Comparison of ENCODE assay signal across 12 cellular contexts in genomic region chr1:60903591-60903990, GRCh38.
DNase-seq lines count a peak whose midpoint lies in the region; ATAC-seq, FAIRE-seq and TF ChIP-seq lines count a peak whose summit lies in the region.
"Had no signal": no experiment of that assay in that cellular context is flagged by ENCODE, and none has a peak within 500 bp of the region (broad histone marks: within the 10 kb centered on the region; RNA-seq: fewer than 3 reads in every experiment).

No MANE protein-coding gene starts in this region.

- no peaks in the 10 kb centered on the region for H3F3A ChIP-seq in Loucy (ENCODE audit: low read depth)

- no peaks in the 10 kb centered on the region for H3K9me1 ChIP-seq in K562 (ENCODE audit: control insufficient read depth, insufficient read depth, low read length)

- no peak for TF ChIP-seq CTCF in Loucy (conservative IDR thresholded peaks at IDR 0.05; ENCODE audit: low read length)
- TF ChIP-seq CTCF in K562 (IDR thresholded peaks at IDR 0.05 in 2 of 3, conservative IDR thresholded peaks at IDR 0.05 in 1 of 3; ENCODE audit: insufficient read depth in 2 of 3, low read depth in 1 of 3, low read length in 3 of 3) = no peak

- H3K9ac ChIP-seq in Loucy (ENCODE audit: low read depth, low read length, poor library complexity, severe bottlenecking) (peak overlapping the region; percentile 16), K562 (ENCODE audit: insufficient read depth in 1 of 2, low read depth in 2 of 2, low read length in 2 of 2) (0 out of 4 replicates have a peak overlapping the region, but pooled peaks of 1 of the 2 experiments have one; percentile 10)

- no peak for TF ChIP-seq EP300 in K562 (IDR thresholded peaks at IDR 0.05; ENCODE audit: low read length)

- in situ Hi-C loops in K562 (cut with MboI) = no loop called here

- TF ChIP-seq RAD21 in K562 (CRISPR knock-in tag; conservative IDR thresholded peaks at IDR 0.05 in 1 of 2, IDR thresholded peaks at IDR 0.05 in 1 of 2) = no peak

- no peaks in the 10 kb centered on the region for H4K20me1 ChIP-seq in Loucy (ENCODE audit: insufficient read depth, low read length, poor library complexity, severe bottlenecking)
- no peaks in the 10 kb centered on the region for H4K20me1 ChIP-seq in K562 (replicated peaks; ENCODE audit: control insufficient read depth, insufficient read depth, low read length)

- H3K4me1 ChIP-seq in Loucy (ENCODE audit: insufficient read depth, low read length, poor library complexity, severe bottlenecking) (peaks cover 31% of the 10 kb centered on the region), K562 (replicated peaks in 1 of 2; ENCODE audit: control insufficient read depth in 2 of 2, insufficient read depth in 2 of 2, low read length in 2 of 2) (peaks cover 0 to under 1% of the 10 kb centered on the region in 2 experiments; a peak in 2 of 5 replicates)
- H3K4me1 ChIP-seq: foreskin keratinocyte, Peyer's patch had no signal

- intact Hi-C loops in K562 (cut with micrococcal nuclease) = no loop called here

- ATAC-seq in K562 = no peak
- ATAC-seq: activated CD4-positive, CD25-positive, alpha-beta regulatory T cell treated with anti-CD3 and anti-CD28 coated beads, Interleukin-2, amount 50 U/mL, for 24 hours; foreskin keratinocyte had no signal

- DNase-seq in K562 (ENCODE audit: extremely low read depth in 1 of 4, low spot score in 3 of 4) (no peak), stromal cell of bone marrow (ENCODE audit: low read depth) (peak; percentile 51), CD1c-positive myeloid dendritic cell (ENCODE audit: extremely low spot score) (no peak), NOMO-1 treated with dmso at 0.1 percent for 144 hours (lab: John Stamatoyannopoulos, UW; ENCODE audit: unreplicated experiment) (no peak), HCEC 1CT (no peak), SIG-M5 (lab: John Stamatoyannopoulos, UW) (no peak)
- DNase-seq: activated naive CD8-positive, alpha-beta T cell treated with anti-CD3 and anti-CD28 coated beads for 36 hours; foreskin keratinocyte; Peyer's patch had no signal

- no peaks in the 10 kb centered on the region for H3K9me3 ChIP-seq in Loucy (ENCODE audit: insufficient read depth, low read depth, low read length)
- H3K9me3 ChIP-seq in K562 (replicated peaks; ENCODE audit: control insufficient read depth, insufficient read depth, low read depth, low read length) = no peaks in the 10 kb centered on the region
- H3K9me3 ChIP-seq: Peyer's patch had no signal

- no peak for FAIRE-seq in K562 (lab: Jason Lieb, UNC)

- no peak overlapping the region for H3K27ac ChIP-seq in K562 (ENCODE audit: extremely low read depth, low read depth, low read length)
- H3K27ac ChIP-seq in layer of hippocampus (ENCODE audit: low read depth, low read length) = peak overlapping the region; percentile 86
- H3K27ac ChIP-seq: foreskin keratinocyte had no signal

- H3K4me2 ChIP-seq in Loucy (ENCODE audit: low read depth, low read length, poor library complexity, severe bottlenecking) (no peak overlapping the region), K562 (ENCODE audit: insufficient read depth, low read length) (no peak overlapping the region)

- H2AFZ ChIP-seq in Loucy (ENCODE audit: low read length) (no peak overlapping the region), K562 (ENCODE audit: low read depth, low read length) (0 out of 2 replicates have a peak overlapping the region, but pooled peaks have one; percentile 14)

- 38% methylated on average over 4 of the region's 10 CpGs for WGBS in K562 (ENCODE audit: insufficient coverage, low coverage, missing lambda C conversion rate)

- H3K27me3 ChIP-seq in Loucy (ENCODE audit: insufficient read depth, low read length, poor library complexity, severe bottlenecking) (no peaks in the 10 kb centered on the region), K562 (ENCODE audit: control insufficient read depth in 2 of 2, insufficient read depth in 2 of 2, low read length in 2 of 2) (no peaks in the 10 kb centered on the region), layer of hippocampus (ENCODE audit: control insufficient read depth, insufficient read depth, low read length) (no peaks in the 10 kb centered on the region)
- H3K27me3 ChIP-seq: foreskin keratinocyte, Peyer's patch had no signal

- no TSS peak for BruUV-seq in K562 (replicated peaks; lab: Mats Ljungman, UMichigan)

- CTCF ChIA-PET in K562 (lab: Yijun Ruan, JAX; ENCODE audit: low intra/inter-chr PET ratio) = no interaction called here

- no peaks in the 10 kb centered on the region for H3K79me2 ChIP-seq in Loucy (ENCODE audit: insufficient read depth, low read length)
- H3K79me2 ChIP-seq in K562 (ENCODE audit: control insufficient read depth, insufficient read depth, low read length) = no peaks in the 10 kb centered on the region

- H3K9me2 ChIP-seq in Loucy (replicated peaks; ENCODE audit: low read depth, low read length) = no peaks in the 10 kb centered on the region

- POLR2A ChIA-PET in K562 (lab: Yijun Ruan, JAX) = interaction anchor here (1.4 kb wide), 1 partner anchor 16 kb away, joined by 4 read pairs; no protein-coding TSS in a partner anchor

- H3K36me3 ChIP-seq in Loucy (ENCODE audit: insufficient read depth, low read length) = no peaks in the 10 kb centered on the region
- no peaks in the 10 kb centered on the region for H3K36me3 ChIP-seq in K562 (ENCODE audit: control insufficient read depth, insufficient read depth, low read length)
- H3K36me3 ChIP-seq: Peyer's patch had no signal

- no peak overlapping the region for H3K4me3 ChIP-seq in Loucy (ENCODE audit: low read length, poor library complexity, severe bottlenecking)
- H3K4me3 ChIP-seq in K562 = no peak overlapping the region
- H3K4me3 ChIP-seq: Peyer's patch had no signal

- TF ChIP-seq POLR2A in K562 (conservative IDR thresholded peaks at IDR 0.05) = no peak

TF ChIP-seq in K562, 482 proteins besides CTCF, POLR2A, EP300 and RAD21 (continues in another document):
- TF ChIP-seq BRF1 (IDR thresholded peaks at IDR 0.05; ENCODE audit: borderline replicate concordance, extremely low read depth, insufficient read length) = no peak
- TF ChIP-seq ZKSCAN8 (CRISPR knock-in tag; IDR thresholded peaks at IDR 0.05) = no peak
- TF ChIP-seq ZBTB2 (IDR thresholded peaks at IDR 0.05) = no peak
- no peak for TF ChIP-seq RAD51 (IDR thresholded peaks at IDR 0.05; ENCODE audit: borderline replicate concordance, low read depth)
- TF ChIP-seq NKRF (IDR thresholded peaks at IDR 0.05; ENCODE audit: borderline replicate concordance) = no peak
- no peak for TF ChIP-seq SMARCE1 (IDR thresholded peaks at IDR 0.05)
- no peak for TF ChIP-seq IRF2 (CRISPR knock-in tag; IDR thresholded peaks at IDR 0.05)
- TF ChIP-seq SREBF2 (CRISPR knock-in tag; IDR thresholded peaks at IDR 0.05) = no peak
- no peak for TF ChIP-seq TRIM24 (IDR thresholded peaks at IDR 0.05)
- TF ChIP-seq ZNF274 (IDR thresholded peaks at IDR 0.05; ENCODE audit: borderline replicate concordance, low read depth, low read length) = no peak
- no peak for TF ChIP-seq NELFE (IDR thresholded peaks at IDR 0.05; ENCODE audit: insufficient read depth, insufficient read length)
- no peak for TF ChIP-seq BRD9 (IDR thresholded peaks at IDR 0.05; ENCODE audit: low read depth, partially characterized antibody)
- TF ChIP-seq FOXP4 (CRISPR knock-in tag; IDR thresholded peaks at IDR 0.05; ENCODE audit: borderline replicate concordance) = no peak
